10 cellular contexts compared by ENCODE assay signal in the genomic region with DNA sequence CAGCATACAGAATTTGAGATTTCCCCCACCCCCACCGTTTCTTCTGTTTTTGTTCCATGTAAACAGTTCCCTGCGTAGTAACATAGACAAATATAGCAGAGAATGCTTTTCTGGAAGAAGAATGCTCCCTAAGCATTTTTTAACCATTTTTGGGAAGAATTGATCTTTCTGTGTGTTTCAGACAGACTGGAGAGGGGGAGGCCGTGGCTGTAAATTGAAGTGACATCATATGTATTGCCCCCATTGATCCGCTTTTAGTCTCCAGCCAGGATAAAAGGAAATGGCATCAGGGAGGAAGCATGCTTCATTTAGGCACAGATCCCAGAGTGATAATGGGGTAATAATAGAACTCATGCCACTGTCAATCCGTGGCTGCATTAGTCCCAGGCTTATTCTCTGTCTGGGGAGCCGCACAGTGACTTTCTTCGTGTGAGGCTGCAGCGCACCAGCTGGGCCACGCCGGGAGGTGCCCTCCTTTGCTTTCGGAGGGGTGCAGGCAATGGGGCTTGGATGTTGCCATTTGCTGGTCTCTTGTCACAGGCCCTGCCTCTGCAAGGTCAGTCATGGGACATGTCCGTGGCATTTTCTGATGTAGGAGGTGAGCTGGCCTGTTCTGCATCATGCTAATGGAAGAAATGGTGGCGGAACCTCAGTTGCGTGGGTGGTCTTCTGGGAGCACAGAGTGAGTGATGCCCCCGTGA.
DNase-seq lines count a peak whose midpoint lies in the region; ATAC-seq and TF ChIP-seq lines count a peak whose summit lies in the region.
"Had no signal": no experiment of that assay in that cellular context is flagged by ENCODE, and none has a peak within 500 bp of the region (broad histone marks: within the 10 kb centered on the region; RNA-seq: fewer than 3 reads in every experiment).

No MANE protein-coding gene starts in this region.

- peak; percentile 51 to 80 for ATAC-seq in left cardiac atrium
- no peak for ATAC-seq in GM21381 (IDR thresholded peaks at IDR 0.05; ENCODE audit: unreplicated experiment)
- ATAC-seq: activated CD4-positive, alpha-beta T cell treated with anti-CD3 and anti-CD28 coated beads for 36 hours had no signal

- H3K27ac Mint-ChIP-seq in activated naive CD4-positive, alpha-beta T cell treated with anti-CD3 and anti-CD28 coated beads for 36 hours = no peak overlapping the region
- H3K27ac Mint-ChIP-seq: activated CD4-positive, alpha-beta T cell treated with anti-CD3 and anti-CD28 coated beads for 36 hours had no signal

- in situ Hi-C loops in ACHN (cut with HindIII; ENCODE audit: low pct_ligation_motif_present, low pct_unique_long_range_greater_than_20kb, low sequenced_read_pairs) = no loop called here

- peaks cover 3% of the 10 kb centered on the region for H3K27me3 Mint-ChIP-seq in activated naive CD4-positive, alpha-beta T cell treated with anti-CD3 and anti-CD28 coated beads for 36 hours (ENCODE audit: low read depth)

- CTCF ChIA-PET in activated naive CD4-positive, alpha-beta T cell treated with anti-CD3 and anti-CD28 coated beads for 36 hours (lab: Charles Lee) = no interaction called here

- H3K36me3 Mint-ChIP-seq in activated naive CD4-positive, alpha-beta T cell treated with anti-CD3 and anti-CD28 coated beads for 36 hours (ENCODE audit: low read depth) = no peaks in the 10 kb centered on the region

- DNase-seq in ELR (ENCODE audit: low read depth) (peak; percentile 44), left cardiac atrium (no peak), retina (peak; percentile 62), ACHN (no peak), glomerular visceral epithelial cell (ENCODE audit: extremely low spot score) (no peak)
- DNase-seq in activated naive CD4-positive, alpha-beta T cell treated with anti-CD3 and anti-CD28 coated beads for 36 hours = no peak
- DNase-seq: activated CD4-positive, alpha-beta T cell treated with anti-CD3 and anti-CD28 coated beads for 36 hours; kidney glomerular epithelial cell had no signal

- no peaks in the 10 kb centered on the region for H3K9me3 Mint-ChIP-seq in activated naive CD4-positive, alpha-beta T cell treated with anti-CD3 and anti-CD28 coated beads for 36 hours

- no peaks in the 10 kb centered on the region for H3K4me1 Mint-ChIP-seq in activated naive CD4-positive, alpha-beta T cell treated with anti-CD3 and anti-CD28 coated beads for 36 hours (ENCODE audit: low read depth)
- H3K4me1 Mint-ChIP-seq: activated CD4-positive, alpha-beta T cell treated with anti-CD3 and anti-CD28 coated beads for 36 hours had no signal

- no peak for TF ChIP-seq CTCF in WI38 (IDR thresholded peaks at IDR 0.05; ENCODE audit: low read depth, low read length)

- no peak overlapping the region for H3K4me3 Mint-ChIP-seq in activated naive CD4-positive, alpha-beta T cell treated with anti-CD3 and anti-CD28 coated beads for 36 hours
- H3K4me3 Mint-ChIP-seq: activated CD4-positive, alpha-beta T cell treated with anti-CD3 and anti-CD28 coated beads for 36 hours had no signal

- intact Hi-C loops in left cardiac atrium (cut with DNase I) = no loop called here
- intact Hi-C loops in activated naive CD4-positive, alpha-beta T cell treated with anti-CD3 and anti-CD28 coated beads for 36 hours (cut with micrococcal nuclease) = no loop called here

- H3K4me3 ChIP-seq in WI38 (ENCODE audit: low read depth, low read length) = peak overlapping the region; percentile 26

Comparison
In these comparisons a context has a peak if more than half of its experiments do, and no peak if none do; other contexts are left out.
1. DNase-seq: peak in ELR (single experiment) and retina (single experiment); none in left cardiac atrium (single experiment), ACHN (single experiment), glomerular visceral epithelial cell (single experiment) and activated naive CD4-positive, alpha-beta T cell treated with anti-CD3 and anti-CD28 coated beads for 36 hours (single experiment).